ENCODE assay signal across 21 cellular contexts in the genomic region with DNA sequence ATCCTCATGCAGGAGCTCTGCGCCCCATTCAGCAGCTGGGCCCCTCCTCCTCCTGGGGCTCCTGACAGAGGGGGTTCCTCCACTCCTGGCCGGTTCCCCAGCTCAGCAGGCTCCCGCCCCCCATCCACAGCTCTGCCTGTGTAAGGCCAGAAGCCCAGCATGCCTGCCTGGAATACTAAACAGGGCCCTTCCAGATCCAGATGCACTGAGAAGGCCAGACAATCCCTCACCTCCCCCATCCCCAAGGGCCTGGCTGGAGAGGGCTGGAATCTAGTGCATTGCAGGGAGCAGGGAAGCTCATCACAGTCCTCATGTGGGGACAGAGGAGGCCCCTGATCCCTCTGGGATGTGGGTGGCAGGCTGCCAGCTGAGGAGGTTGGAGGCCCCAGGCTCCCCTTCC.
DNase-seq lines count a peak whose midpoint lies in the region; ATAC-seq and TF ChIP-seq lines count a peak whose summit lies in the region.
"Had no signal": no experiment of that assay in that cellular context is flagged by ENCODE, and none has a peak within 500 bp of the region (broad histone marks: within the 10 kb centered on the region; RNA-seq: fewer than 3 reads in every experiment).

No MANE protein-coding gene starts in this region.

- H3K4me1 Mint-ChIP-seq in endodermal cell (no peaks in the 10 kb centered on the region), progenitor cell of endocrine pancreas (ENCODE audit: low read depth) (peaks cover 2% of the 10 kb centered on the region)
- H3K4me1 Mint-ChIP-seq: stimulated activated naive B cell treated with anti-CD40 and anti-IgM and Interleukin-4, amounts not matched to agents 10 μg/mL and 1 μg/mL and 100 μg/mL, for 72 hours had no signal

- H3K36me3 ChIP-seq in endodermal cell (ENCODE audit: control insufficient read depth, insufficient read depth, low read length) (no peaks in the 10 kb centered on the region), smooth muscle cell (ENCODE audit: low read depth) (no peaks in the 10 kb centered on the region)
- H3K36me3 ChIP-seq: esophagus squamous epithelium, left ventricle myocardium inferior, neutrophil, thyroid gland had no signal

- no peaks in the 10 kb centered on the region for H4K20me1 ChIP-seq in smooth muscle cell (ENCODE audit: low read depth)

- H3K9ac ChIP-seq in endodermal cell (ENCODE audit: extremely low read depth, low read length, poor library complexity, severe bottlenecking) = no peak overlapping the region
- H3K9ac ChIP-seq in smooth muscle cell (ENCODE audit: low read depth) = no peak overlapping the region

- H3K27me3 ChIP-seq in endodermal cell (ENCODE audit: control insufficient read depth, insufficient read depth, low read length, poor library complexity, severe bottlenecking) (no peaks in the 10 kb centered on the region), smooth muscle cell (ENCODE audit: low read depth) (no peaks in the 10 kb centered on the region)
- H3K27me3 ChIP-seq: esophagus squamous epithelium, neutrophil, thyroid gland had no signal

- no peaks in the 10 kb centered on the region for H3K36me3 Mint-ChIP-seq in endodermal cell (ENCODE audit: low read depth)
- peaks cover 10% of the 10 kb centered on the region for H3K36me3 Mint-ChIP-seq in progenitor cell of endocrine pancreas (ENCODE audit: insufficient read depth)
- H3K36me3 Mint-ChIP-seq: stimulated activated naive B cell treated with anti-CD40 and anti-IgM and Interleukin-4, amounts not matched to agents 10 μg/mL and 1 μg/mL and 100 μg/mL, for 72 hours had no signal

- 60 to 72% methylated on average over 1 to 3 of the region's 3 CpGs for WGBS in endodermal cell (ENCODE audit: insufficient coverage in 1 of 2, insufficient read length in 1 of 2), 2 experiments
- WGBS in smooth muscle cell (ENCODE audit: low lambda C conversion rate) = 43% methylated on average over 3 of the region's 3 CpGs

- peak overlapping the region; percentile 66 for H3K27ac ChIP-seq in endodermal cell (ENCODE audit: low read depth, low read length)
- H3K27ac ChIP-seq in smooth muscle cell (ENCODE audit: low read depth) = peak overlapping the region; percentile 70
- H3K27ac ChIP-seq: esophagus squamous epithelium, left ventricle myocardium inferior, neutrophil, thyroid gland had no signal

- peaks cover 10% of the 10 kb centered on the region for H3K27me3 Mint-ChIP-seq in endodermal cell (ENCODE audit: insufficient read depth)
- H3K27me3 Mint-ChIP-seq in progenitor cell of endocrine pancreas = no peaks in the 10 kb centered on the region

- H3K4me2 ChIP-seq in smooth muscle cell = peak overlapping the region; percentile 60

- peak overlapping the region; percentile 90 for H2AFZ ChIP-seq in smooth muscle cell (ENCODE audit: low read depth)

- H3K4me1 ChIP-seq in endodermal cell (ENCODE audit: control insufficient read depth, insufficient read depth, low read length) (peaks cover 3% of the 10 kb centered on the region), smooth muscle cell (ENCODE audit: low read depth) (peaks cover 6% of the 10 kb centered on the region)
- H3K4me1 ChIP-seq: esophagus squamous epithelium, left ventricle myocardium inferior, thyroid gland had no signal

- H3K9me3 Mint-ChIP-seq in endodermal cell (peaks cover 11% of the 10 kb centered on the region), progenitor cell of endocrine pancreas (ENCODE audit: low read depth) (peaks cover 11% of the 10 kb centered on the region)

- H3K79me2 ChIP-seq in smooth muscle cell (ENCODE audit: low read depth) = no peaks in the 10 kb centered on the region

- H3K4me3 ChIP-seq in endodermal cell (ENCODE audit: low read length) = no peak overlapping the region
- no peak overlapping the region for H3K4me3 ChIP-seq in smooth muscle cell
- H3K4me3 ChIP-seq: esophagus squamous epithelium, left ventricle myocardium inferior, thyroid gland had no signal

- H3K27ac Mint-ChIP-seq in endodermal cell (no peak overlapping the region), progenitor cell of endocrine pancreas (no peak overlapping the region)
- H3K27ac Mint-ChIP-seq: activated naive CD4-positive, alpha-beta T cell treated with anti-CD3 and anti-CD28 coated beads, Interleukin-2, amount 50 U/mL, for 72 hours; stimulated activated naive B cell treated with anti-CD40 and anti-IgM and Interleukin-4, amounts not matched to agents 10 μg/mL and 1 μg/mL and 100 μg/mL, for 72 hours had no signal

- no peak for ATAC-seq in activated CD4-positive, CD25-positive, alpha-beta regulatory T cell treated with anti-CD3 and anti-CD28 coated beads, Interleukin-2, amount 50 U/mL, for 24 hours
- ATAC-seq: activated naive CD4-positive, alpha-beta T cell treated with anti-CD3 and anti-CD28 coated beads, Interleukin-2, amount 50 U/mL, for 72 hours; sciatic nerve; stimulated activated naive B cell treated with anti-CD40 and anti-IgM and Interleukin-4, amounts not matched to agents 10 μg/mL and 1 μg/mL and 100 μg/mL, for 72 hours had no signal

- H3K4me3 Mint-ChIP-seq in endodermal cell (no peak overlapping the region), progenitor cell of endocrine pancreas (ENCODE audit: low read depth) (no peak overlapping the region)
- H3K4me3 Mint-ChIP-seq: stimulated activated naive B cell treated with anti-CD40 and anti-IgM and Interleukin-4, amounts not matched to agents 10 μg/mL and 1 μg/mL and 100 μg/mL, for 72 hours had no signal

- H3F3A ChIP-seq in smooth muscle cell (ENCODE audit: low read depth) = no peaks in the 10 kb centered on the region

- peak; percentile 84 for DNase-seq in NCI-H82 treated with DMSO at 0.1 percent for 48 hours (lab: John Stamatoyannopoulos, UW; ENCODE audit: unreplicated experiment)
- DNase-seq in endodermal cell = no peak
- DNase-seq in middle frontal gyrus (ENCODE audit: extremely low spot score, low spot score) = peak; percentile 43
- DNase-seq in smooth muscle cell (lab: John Stamatoyannopoulos, UW; ENCODE audit: unreplicated experiment) = peak; percentile 34
- no peak for DNase-seq in progenitor cell of endocrine pancreas (ENCODE audit: low spot score, unreplicated experiment)
- no peak for DNase-seq in NCI-H446 treated with DMSO at 0.1 percent for 48 hours (lab: John Stamatoyannopoulos, UW)
- DNase-seq: activated CD4-positive, alpha-beta T cell treated with anti-CD3 and anti-CD28 coated beads for 4 hours; DMS79; effector memory CD4-positive, alpha-beta T cell; esophagus squamous epithelium; Kasumi-1; left ventricle myocardium inferior; NCI-H1092; NCI-H1930; NCI-H446; stimulated activated naive B cell treated with anti-CD40 and anti-IgM and Interleukin-4, amounts not matched to agents 10 μg/mL and 1 μg/mL and 100 μg/mL, for 72 hours; thyroid gland had no signal

- H3K9me3 ChIP-seq in endodermal cell (ENCODE audit: control insufficient read depth, low read length) (peaks cover 11% of the 10 kb centered on the region), smooth muscle cell (replicated peaks; ENCODE audit: low read depth) (no peaks in the 10 kb centered on the region)
- H3K9me3 ChIP-seq: esophagus squamous epithelium, neutrophil, thyroid gland had no signal

- TF ChIP-seq CTCF in endodermal cell (conservative IDR thresholded peaks at IDR 0.05) (no peak), smooth muscle cell (IDR thresholded peaks at IDR 0.05; ENCODE audit: borderline replicate concordance, insufficient read depth, poor library complexity, severe bottlenecking) (no peak), progenitor cell of endocrine pancreas (IDR thresholded peaks at IDR 0.05; ENCODE audit: unreplicated experiment) (no peak)

Comparison
In these comparisons a context has a peak if more than half of its experiments do, and no peak if none do; other contexts are left out.
1. DNase-seq: peak in NCI-H82 treated with DMSO at 0.1 percent for 48 hours (single experiment), middle frontal gyrus (single experiment) and smooth muscle cell (single experiment); none in endodermal cell (single experiment), progenitor cell of endocrine pancreas (single experiment) and NCI-H446 treated with DMSO at 0.1 percent for 48 hours (single experiment).